ENCODE assay signal across 1 cellular context in the genomic region with DNA sequence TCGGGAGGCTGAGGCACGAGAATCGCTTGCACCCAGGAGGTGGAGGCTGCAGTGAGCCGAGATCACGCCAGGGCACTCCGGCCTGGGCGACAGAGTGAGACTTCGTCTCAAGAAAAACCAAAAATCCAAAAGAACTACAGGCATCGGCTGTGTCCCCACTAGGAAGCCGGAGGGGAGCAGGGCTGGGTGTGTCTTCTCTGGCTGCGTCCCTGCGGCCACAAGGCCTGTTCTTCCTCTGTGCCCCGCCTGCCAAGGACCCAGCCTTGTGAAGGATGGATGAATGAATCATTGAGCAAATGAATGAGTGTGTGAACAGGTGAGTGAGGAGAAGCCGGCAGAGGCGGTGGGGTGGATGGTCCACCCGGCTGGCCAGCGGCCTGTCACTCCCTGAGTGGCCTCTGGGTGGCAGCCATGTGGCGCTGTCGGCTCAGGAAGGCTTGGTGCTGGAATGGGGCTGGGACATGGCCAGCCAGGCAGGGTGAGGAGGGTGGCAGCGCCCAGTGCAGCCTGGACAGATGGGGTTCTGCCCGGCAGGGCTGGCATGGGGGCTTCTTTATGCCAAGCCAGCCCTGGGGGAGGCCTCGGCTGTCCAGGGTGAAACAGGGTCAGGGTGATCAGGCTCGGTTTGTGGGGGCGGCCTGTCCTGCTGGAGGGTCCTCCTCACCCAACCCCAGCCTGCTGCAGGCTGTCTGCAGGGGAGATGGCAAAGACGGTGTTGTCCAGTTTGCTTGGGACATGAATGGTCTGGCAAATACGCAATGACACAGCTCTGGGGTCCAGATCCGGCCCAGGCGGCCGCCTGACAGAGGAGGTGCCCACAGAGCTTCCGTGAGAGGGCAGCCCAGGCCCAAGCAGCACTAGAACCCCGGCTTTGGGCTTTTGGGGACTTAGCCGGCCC.
A peak's percentile ranks its signal among the peaks of the same experiment; 100 is the strongest.
TF ChIP-seq lines count a peak whose summit lies in the region.

No MANE protein-coding gene starts in this region.

TF ChIP-seq in K562, 482 proteins besides CTCF, POLR2A, EP300 and RAD21 (continued from another document and continues in another):
- 0 out of 4 replicates have a peak, but pooled peaks of 1 of the 2 experiments have one; percentile 10 for TF ChIP-seq RCOR1 (IDR thresholded peaks at IDR 0.05; ENCODE audit: borderline replicate concordance in 1 of 2, low read depth in 2 of 2, low read length in 2 of 2)
- TF ChIP-seq LEF1 (IDR thresholded peaks at IDR 0.05), result no peak
- no peak for TF ChIP-seq HIVEP1 (CRISPR knock-in tag; IDR thresholded peaks at IDR 0.05)
- no peak for TF ChIP-seq FUS (optimal IDR thresholded peaks at IDR 0.05; ENCODE audit: low read depth, low read length)
- TF ChIP-seq ZNF512 (tag; IDR thresholded peaks at IDR 0.05), result no peak
- no peak for TF ChIP-seq FOXA1 (IDR thresholded peaks at IDR 0.05; ENCODE audit: borderline replicate concordance)
- TF ChIP-seq EGR1 (conservative IDR thresholded peaks at IDR 0.05), result peak; percentile 68
- TF ChIP-seq RBM22 (IDR thresholded peaks at IDR 0.05; ENCODE audit: low read depth, low read length, poor library complexity, severe bottlenecking), result no peak
- no peak for TF ChIP-seq ZFP91 (CRISPR knock-in tag; IDR thresholded peaks at IDR 0.05)
- peak in 1 of 2 experiments; percentile 48; a peak in 1 of 4 replicates for TF ChIP-seq MAZ (CRISPR knock-in tag; conservative IDR thresholded peaks at IDR 0.05 in 1 of 2, IDR thresholded peaks at IDR 0.05 in 1 of 2)
- no peak for TF ChIP-seq SREBF1 (IDR thresholded peaks at IDR 0.05; ENCODE audit: borderline replicate concordance, low read depth, low read length)
- no peak for TF ChIP-seq MCM3 (IDR thresholded peaks at IDR 0.05)
- no peak for TF ChIP-seq ZNF561 (CRISPR knock-in tag; conservative IDR thresholded peaks at IDR 0.05)
- no peak for TF ChIP-seq RBM34 (IDR thresholded peaks at IDR 0.05; ENCODE audit: borderline replicate concordance, insufficient read depth, low read length)
- TF ChIP-seq TCFL5 (CRISPR knock-in tag; conservative IDR thresholded peaks at IDR 0.05), result no peak
- no peak for TF ChIP-seq MAFF (IDR thresholded peaks at IDR 0.05; ENCODE audit: low read length)
- TF ChIP-seq NEUROD1 (IDR thresholded peaks at IDR 0.05; ENCODE audit: borderline replicate concordance, low read depth, low read length, partially characterized antibody), result no peak
- no peak; the same call in 1 of the 2 replicates for TF ChIP-seq GATAD2B (IDR thresholded peaks at IDR 0.05; ENCODE audit: borderline replicate concordance)
- TF ChIP-seq MLLT1 (IDR thresholded peaks at IDR 0.05), result no peak
- TF ChIP-seq ZNF324 (CRISPR knock-in tag; IDR thresholded peaks at IDR 0.05), result no peak
- TF ChIP-seq, protein P1, sequence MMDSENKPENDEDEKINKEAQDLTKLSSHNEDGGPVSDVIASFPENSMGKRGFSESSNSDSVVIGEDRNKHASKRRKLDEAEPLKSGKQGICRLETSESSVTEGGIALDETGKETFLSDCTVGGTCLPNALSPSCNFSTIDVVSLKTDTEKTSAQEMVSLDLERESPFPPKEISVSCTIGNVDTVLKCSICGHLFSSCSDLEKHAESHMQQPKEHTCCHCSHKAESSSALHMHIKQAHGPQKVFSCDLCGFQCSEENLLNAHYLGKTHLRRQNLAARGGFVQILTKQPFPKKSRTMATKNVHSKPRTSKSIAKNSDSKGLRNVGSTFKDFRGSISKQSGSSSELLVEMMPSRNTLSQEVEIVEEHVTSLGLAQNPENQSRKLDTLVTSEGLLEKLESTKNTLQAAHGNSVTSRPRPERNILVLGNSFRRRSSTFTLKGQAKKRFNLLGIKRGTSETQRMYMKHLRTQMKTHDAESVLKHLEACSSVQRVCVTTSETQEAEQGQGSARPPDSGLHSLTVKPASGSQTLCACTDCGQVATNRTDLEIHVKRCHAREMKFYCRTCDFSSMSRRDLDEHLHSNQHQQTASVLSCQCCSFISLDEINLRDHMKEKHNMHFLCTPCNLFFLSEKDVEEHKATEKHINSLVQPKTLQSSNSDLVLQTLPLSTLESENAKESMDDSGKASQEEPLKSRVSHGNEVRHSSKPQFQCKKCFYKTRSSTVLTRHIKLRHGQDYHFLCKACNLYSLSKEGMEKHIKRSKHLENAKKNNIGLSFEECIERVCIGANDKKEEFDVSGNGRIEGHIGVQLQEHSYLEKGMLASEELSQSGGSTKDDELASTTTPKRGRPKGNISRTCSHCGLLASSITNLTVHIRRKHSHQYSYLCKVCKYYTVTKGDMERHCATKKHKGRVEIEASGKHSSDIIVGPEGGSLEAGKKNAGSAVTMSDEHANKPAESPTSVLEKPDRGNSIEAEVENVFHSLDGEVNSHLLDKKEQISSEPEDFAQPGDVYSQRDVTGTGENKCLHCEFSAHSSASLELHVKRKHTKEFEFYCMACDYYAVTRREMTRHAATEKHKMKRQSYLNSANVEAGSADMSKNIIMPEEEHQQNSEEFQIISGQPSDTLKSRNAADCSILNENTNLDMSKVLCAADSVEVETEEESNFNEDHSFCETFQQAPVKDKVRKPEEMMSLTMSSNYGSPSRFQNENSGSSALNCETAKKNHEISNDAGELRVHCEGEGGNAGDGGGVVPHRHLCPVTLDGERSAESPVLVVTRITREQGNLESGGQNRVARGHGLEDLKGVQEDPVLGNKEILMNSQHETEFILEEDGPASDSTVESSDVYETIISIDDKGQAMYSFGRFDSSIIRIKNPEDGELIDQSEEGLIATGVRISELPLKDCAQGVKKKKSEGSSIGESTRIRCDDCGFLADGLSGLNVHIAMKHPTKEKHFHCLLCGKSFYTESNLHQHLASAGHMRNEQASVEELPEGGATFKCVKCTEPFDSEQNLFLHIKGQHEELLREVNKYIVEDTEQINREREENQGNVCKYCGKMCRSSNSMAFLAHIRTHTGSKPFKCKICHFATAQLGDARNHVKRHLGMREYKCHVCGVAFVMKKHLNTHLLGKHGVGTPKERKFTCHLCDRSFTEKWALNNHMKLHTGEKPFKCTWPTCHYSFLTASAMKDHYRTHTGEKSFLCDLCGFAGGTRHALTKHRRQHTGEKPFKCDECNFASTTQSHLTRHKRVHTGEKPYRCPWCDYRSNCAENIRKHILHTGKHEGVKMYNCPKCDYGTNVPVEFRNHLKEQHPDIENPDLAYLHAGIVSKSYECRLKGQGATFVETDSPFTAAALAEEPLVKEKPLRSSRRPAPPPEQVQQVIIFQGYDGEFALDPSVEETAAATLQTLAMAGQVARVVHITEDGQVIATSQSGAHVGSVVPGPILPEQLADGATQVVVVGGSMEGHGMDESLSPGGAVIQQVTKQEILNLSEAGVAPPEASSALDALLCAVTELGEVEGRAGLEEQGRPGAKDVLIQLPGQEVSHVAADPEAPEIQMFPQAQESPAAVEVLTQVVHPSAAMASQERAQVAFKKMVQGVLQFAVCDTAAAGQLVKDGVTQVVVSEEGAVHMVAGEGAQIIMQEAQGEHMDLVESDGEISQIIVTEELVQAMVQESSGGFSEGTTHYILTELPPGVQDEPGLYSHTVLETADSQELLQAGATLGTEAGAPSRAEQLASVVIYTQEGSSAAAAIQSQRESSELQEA (IDR thresholded peaks at IDR 0.05; ENCODE audit: low read depth), result no peak
- peak; percentile 23; the same call in 1 of the 2 replicates for TF ChIP-seq ZNF384 (IDR thresholded peaks at IDR 0.05; ENCODE audit: low read depth, low read length)
- TF ChIP-seq SMC3 (conservative IDR thresholded peaks at IDR 0.05; ENCODE audit: insufficient read depth, low read depth, low read length), result peak; percentile 87
- TF ChIP-seq ZFP36 (IDR thresholded peaks at IDR 0.05; ENCODE audit: low read depth, low read length, partially characterized antibody), result no peak
- no peak for TF ChIP-seq JUNB (CRISPR knock-in tag; conservative IDR thresholded peaks at IDR 0.05)
- TF ChIP-seq NR2F6 (CRISPR knock-in tag; IDR thresholded peaks at IDR 0.05), result no peak
- TF ChIP-seq MBD2 (IDR thresholded peaks at IDR 0.05; ENCODE audit: borderline replicate concordance, low read depth), result no peak
- no peak for TF ChIP-seq ZEB2 (IDR thresholded peaks at IDR 0.05)
- TF ChIP-seq PRMT5 (CRISPR knock-in tag; IDR thresholded peaks at IDR 0.05), result no peak
- no peak for TF ChIP-seq RBBP5 (IDR thresholded peaks at IDR 0.05; ENCODE audit: borderline replicate concordance, insufficient read depth, low read length, poor library complexity, severe bottlenecking)
- no peak for TF ChIP-seq HDAC6 (IDR thresholded peaks at IDR 0.05; ENCODE audit: low read depth, low read length)
- TF ChIP-seq TFAP4 (CRISPR knock-in tag; IDR thresholded peaks at IDR 0.05; ENCODE audit: borderline replicate concordance), result peak; percentile 71; the same call in 1 of the 2 replicates
- TF ChIP-seq, protein P2, sequence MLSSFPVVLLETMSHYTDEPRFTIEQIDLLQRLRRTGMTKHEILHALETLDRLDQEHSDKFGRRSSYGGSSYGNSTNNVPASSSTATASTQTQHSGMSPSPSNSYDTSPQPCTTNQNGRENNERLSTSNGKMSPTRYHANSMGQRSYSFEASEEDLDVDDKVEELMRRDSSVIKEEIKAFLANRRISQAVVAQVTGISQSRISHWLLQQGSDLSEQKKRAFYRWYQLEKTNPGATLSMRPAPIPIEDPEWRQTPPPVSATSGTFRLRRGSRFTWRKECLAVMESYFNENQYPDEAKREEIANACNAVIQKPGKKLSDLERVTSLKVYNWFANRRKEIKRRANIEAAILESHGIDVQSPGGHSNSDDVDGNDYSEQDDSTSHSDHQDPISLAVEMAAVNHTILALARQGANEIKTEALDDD (IDR thresholded peaks at IDR 0.05), result no peak
- TF ChIP-seq SETDB1 (IDR thresholded peaks at IDR 0.05; ENCODE audit: low read length), result no peak
- no peak for TF ChIP-seq ZNF609 (CRISPR knock-in tag; IDR thresholded peaks at IDR 0.05; ENCODE audit: borderline replicate concordance)
- no peak for TF ChIP-seq KAT7 (CRISPR knock-in tag; IDR thresholded peaks at IDR 0.05; ENCODE audit: borderline replicate concordance)
- no peak for TF ChIP-seq ZNF778 (CRISPR knock-in tag; IDR thresholded peaks at IDR 0.05)
